Comparison of ENCODE assay signal across 9 cellular contexts in the genomic region with DNA sequence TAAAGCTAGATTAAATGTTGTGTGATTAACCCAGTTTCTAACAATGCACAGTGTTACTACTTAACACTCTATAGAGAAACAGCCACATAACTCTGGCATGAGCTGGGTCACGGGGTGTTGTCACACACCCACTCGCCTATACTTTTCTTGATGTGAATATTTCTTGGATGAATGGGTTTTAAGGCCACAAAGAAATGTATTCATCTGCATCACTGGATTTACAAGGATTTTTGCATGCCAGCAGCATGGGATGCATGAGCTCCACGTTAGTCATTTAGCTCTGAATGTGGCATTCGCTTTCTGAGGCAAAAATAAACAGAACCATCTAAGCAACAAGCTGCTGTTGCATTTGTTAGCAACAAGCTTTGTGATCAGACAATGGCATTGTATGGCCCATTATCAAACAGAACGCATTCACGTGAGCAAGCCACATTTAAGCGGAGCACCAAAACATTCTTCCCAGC.
A peak's percentile ranks its signal among the peaks of the same experiment; 100 is the strongest.
DNase-seq lines count a peak whose midpoint lies in the region; ATAC-seq and TF ChIP-seq lines count a peak whose summit lies in the region.
"Had no signal": no experiment of that assay in that cellular context is flagged by ENCODE, and none has a peak within 500 bp of the region (broad histone marks: within the 10 kb centered on the region; RNA-seq: fewer than 3 reads in every experiment).

No MANE protein-coding gene starts in this region.

- no peak overlapping the region for H3K4me3 Mint-ChIP-seq in naive thymus-derived CD4-positive, alpha-beta T cell

- H3K36me3 Mint-ChIP-seq in naive thymus-derived CD4-positive, alpha-beta T cell = peaks cover under 1 to 31% (median 23%) of the 10 kb centered on the region in 5 donors

- H3K9me3 Mint-ChIP-seq in naive thymus-derived CD4-positive, alpha-beta T cell = no peaks in the 10 kb centered on the region

- no peak overlapping the region for H3K27ac ChIP-seq in naive thymus-derived CD4-positive, alpha-beta T cell (ENCODE audit: low read depth, low read length)
- H3K27ac ChIP-seq: parathyroid adenoma had no signal

- POLR2A ChIA-PET in naive thymus-derived CD4-positive, alpha-beta T cell (lab: Charles Lee) = no interaction called here

- peaks cover 0 to 15% (median 0%) of the 10 kb centered on the region in 7 donors for H3K4me1 Mint-ChIP-seq in naive thymus-derived CD4-positive, alpha-beta T cell

- ATAC-seq in GM18909 (IDR thresholded peaks at IDR 0.05; ENCODE audit: poor library complexity, unreplicated experiment) (no peak), HG02973 (IDR thresholded peaks at IDR 0.05; ENCODE audit: unreplicated experiment) (no peak), GM21423 (IDR thresholded peaks at IDR 0.05; ENCODE audit: unreplicated experiment) (no peak)
- no peak for ATAC-seq in naive thymus-derived CD4-positive, alpha-beta T cell

- no peaks in the 10 kb centered on the region for H3K9me3 ChIP-seq in MG63
- H3K9me3 ChIP-seq in naive thymus-derived CD4-positive, alpha-beta T cell (ENCODE audit: control insufficient read depth in 2 of 3, low read length in 3 of 3) = no peaks in the 10 kb centered on the region

- H3K27me3 ChIP-seq in MG63 = no peaks in the 10 kb centered on the region
- H3K27me3 ChIP-seq in naive thymus-derived CD4-positive, alpha-beta T cell (ENCODE audit: control insufficient read depth in 2 of 2, insufficient read depth in 2 of 2, low read length in 2 of 2) = no peaks in the 10 kb centered on the region

- DNase-seq in COR-L47 (lab: John Stamatoyannopoulos, UW) (peak; percentile 41), MG63 (peak; percentile 81), cardiac fibroblast (ENCODE audit: low read depth in 2 of 2) (peak; percentile 80 to 94), lung microvascular endothelial cell (ENCODE audit: low read depth in 2 of 2) (peak; percentile 20 to 28)
- DNase-seq in naive thymus-derived CD4-positive, alpha-beta T cell = no peak

- H3K4me3 ChIP-seq in MG63 (no peak overlapping the region), cardiac fibroblast (replicated peaks in 1 of 2; ENCODE audit: low read depth in 2 of 2, low read length in 2 of 2) (no peak overlapping the region)
- no peak overlapping the region for H3K4me3 ChIP-seq in naive thymus-derived CD4-positive, alpha-beta T cell (ENCODE audit: low read length)

- no peaks in the 10 kb centered on the region for H3K27me3 Mint-ChIP-seq in naive thymus-derived CD4-positive, alpha-beta T cell

- H3K27ac Mint-ChIP-seq in naive thymus-derived CD4-positive, alpha-beta T cell = no peak overlapping the region

- TF ChIP-seq CTCF in cardiac fibroblast (IDR thresholded peaks at IDR 0.05; ENCODE audit: low read depth, low read length) = no peak

- H3K4me1 ChIP-seq in naive thymus-derived CD4-positive, alpha-beta T cell (ENCODE audit: control insufficient read depth in 2 of 2, insufficient read depth in 2 of 2, low read length in 2 of 2) = no peaks in the 10 kb centered on the region
- H3K4me1 ChIP-seq: parathyroid adenoma had no signal

- no peaks in the 10 kb centered on the region for H3K36me3 ChIP-seq in MG63
- H3K36me3 ChIP-seq in naive thymus-derived CD4-positive, alpha-beta T cell (ENCODE audit: control insufficient read depth in 2 of 3, insufficient read depth in 3 of 3, low read length in 3 of 3) = no peaks in the 10 kb centered on the region

- intact Hi-C loops in naive thymus-derived CD4-positive, alpha-beta T cell (cut with micrococcal nuclease) = loop anchor here (1.0 to 5.0 kb wide), 5 partner anchors 94 to 267 kb away; partner anchors contain the start of gene CFAP97 (in 1 of the 2)

- CTCF ChIA-PET in naive thymus-derived CD4-positive, alpha-beta T cell (lab: Charles Lee) = interaction anchor here (0.7 to 1.1 kb wide), 2 partner anchors 81 to 264 kb away, joined by 3 to 4 read pairs; no protein-coding TSS in a partner anchor

Comparison
In these comparisons a context has a peak if more than half of its experiments do, and no peak if none do; other contexts are left out.
1. DNase-seq: peak in COR-L47 (single experiment), MG63 (single experiment), cardiac fibroblast (2 of 2) and lung microvascular endothelial cell (2 of 2); none in naive thymus-derived CD4-positive, alpha-beta T cell (0 of 9).